ENCODE assay signal across 24 cellular contexts in the genomic region with DNA sequence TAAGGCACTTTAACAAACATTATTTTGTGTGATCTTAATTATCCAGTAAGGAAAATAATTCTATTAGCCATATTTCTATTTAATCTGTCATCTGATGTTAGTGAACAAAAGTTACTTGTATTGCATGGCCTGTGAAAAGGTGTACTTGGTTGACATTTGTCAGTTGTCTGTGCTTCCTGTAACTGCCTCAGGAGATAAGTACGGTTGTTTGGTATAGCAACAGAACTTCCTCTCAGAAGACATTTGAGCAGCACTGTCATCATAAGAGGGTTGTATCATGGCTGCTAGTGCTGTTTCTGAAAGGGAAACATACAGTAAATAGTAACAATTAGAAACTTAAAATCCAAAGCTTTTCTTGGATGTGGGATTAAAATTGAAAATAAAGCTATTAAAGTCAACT. TPM values are rescaled to one million over a fixed set of nuclear protein-coding genes. Genes with fewer than 3 reads are reported as not detected.
A peak's percentile ranks its signal among the peaks of the same experiment; 100 is the strongest.
DNase-seq lines count a peak whose midpoint lies in the region; ATAC-seq, FAIRE-seq and TF ChIP-seq lines count a peak whose summit lies in the region.
"Had no signal": no experiment of that assay in that cellular context is flagged by ENCODE, and none has a peak within 500 bp of the region (broad histone marks: within the 10 kb centered on the region; RNA-seq: fewer than 3 reads in every experiment).

No MANE protein-coding gene starts in this region.

- H3K27me3 ChIP-seq in effector memory CD4-positive, alpha-beta T cell (replicated peaks; ENCODE audit: control insufficient read depth, insufficient read depth, low read length, poor library complexity, severe bottlenecking), result no peaks in the 10 kb centered on the region
- H3K27me3 ChIP-seq: heart left ventricle, left lung had no signal

- peaks cover 17% of the 10 kb centered on the region for H3K4me1 Mint-ChIP-seq in activated CD4-positive, alpha-beta T cell treated with anti-CD3 and anti-CD28 coated beads for 36 hours
- peaks cover 27% of the 10 kb centered on the region for H3K4me1 Mint-ChIP-seq in activated T-helper 2 cell treated with anti-CD3 and anti-CD28 coated beads, Interferon-gamma antibody, Interleukin-2, Interleukin-4, amounts not matched to agents 10 μg/mL and 5 μg/mL and 100 μg/mL, durations not matched to agents 14 hours and 24 hours and 36 hours (ENCODE audit: low read depth)

- H3K27me3 Mint-ChIP-seq in activated CD4-positive, alpha-beta T cell treated with anti-CD3 and anti-CD28 coated beads for 36 hours, result no peaks in the 10 kb centered on the region
- H3K27me3 Mint-ChIP-seq in activated T-helper 2 cell treated with anti-CD3 and anti-CD28 coated beads, Interferon-gamma antibody, Interleukin-2, Interleukin-4, amounts not matched to agents 10 μg/mL and 5 μg/mL and 100 μg/mL, durations not matched to agents 14 hours and 24 hours and 36 hours (ENCODE audit: low read depth), result no peaks in the 10 kb centered on the region
- H3K27me3 Mint-ChIP-seq: dendritic cell treated with granulocyte-macrophage colony-stimulating factor and Interleukin-4, amounts not matched to agents 40 ng/mL and 50 ng/mL, for 4 days; stimulated activated naive B cell treated with anti-CD40 and anti-IgM and Interleukin-4, amounts not matched to agents 10 μg/mL and 1 μg/mL and 100 μg/mL, for 72 hours had no signal

- no peaks in the 10 kb centered on the region for H3K9me3 Mint-ChIP-seq in activated CD4-positive, alpha-beta T cell treated with anti-CD3 and anti-CD28 coated beads for 36 hours (ENCODE audit: low read depth)
- no peaks in the 10 kb centered on the region for H3K9me3 Mint-ChIP-seq in activated T-helper 2 cell treated with anti-CD3 and anti-CD28 coated beads, Interferon-gamma antibody, Interleukin-2, Interleukin-4, amounts not matched to agents 10 μg/mL and 5 μg/mL and 100 μg/mL, durations not matched to agents 14 hours and 24 hours and 36 hours
- H3K9me3 Mint-ChIP-seq: dendritic cell treated with granulocyte-macrophage colony-stimulating factor and Interleukin-4, amounts not matched to agents 40 ng/mL and 50 ng/mL, for 4 days; stimulated activated naive B cell treated with anti-CD40 and anti-IgM and Interleukin-4, amounts not matched to agents 10 μg/mL and 1 μg/mL and 100 μg/mL, for 72 hours had no signal

- POLR2A ChIA-PET in activated CD4-positive, alpha-beta T cell treated with anti-CD3 and anti-CD28 coated beads for 36 hours (lab: Charles Lee), result no interaction called here

- H3K9me3 ChIP-seq in effector memory CD4-positive, alpha-beta T cell (ENCODE audit: control insufficient read depth, low read length), result no peaks in the 10 kb centered on the region
- H3K9me3 ChIP-seq: A549, heart left ventricle, left lung, prostate gland, thoracic aorta had no signal

- peak; percentile 6 for FAIRE-seq in D721Med (lab: Jason Lieb, UNC)
- FAIRE-seq: A549, endothelial cell of umbilical vein, HepG2 had no signal

- CTCF ChIA-PET in activated CD4-positive, alpha-beta T cell treated with anti-CD3 and anti-CD28 coated beads for 36 hours (lab: Charles Lee), result interaction anchor here (1.0 to 1.1 kb wide), 2 partner anchors 14 to 23 kb away, joined by 3 to 4 read pairs; no protein-coding TSS in a partner anchor

- no peak for ATAC-seq in activated CD4-positive, alpha-beta T cell treated with anti-CD3 and anti-CD28 coated beads for 36 hours
- no peak for ATAC-seq in HG02763 (IDR thresholded peaks at IDR 0.05; ENCODE audit: unreplicated experiment)
- ATAC-seq: A549; heart left ventricle; HepG2; left lung; stimulated activated naive B cell treated with anti-CD40 and anti-IgM and Interleukin-4, amounts not matched to agents 10 μg/mL and 1 μg/mL and 100 μg/mL, for 72 hours had no signal

- no peak overlapping the region for H3K4me3 ChIP-seq in NB4 (ENCODE audit: low read depth, low read length)
- no peak overlapping the region for H3K4me3 ChIP-seq in effector memory CD4-positive, alpha-beta T cell (ENCODE audit: insufficient read depth, low read depth, low read length, poor library complexity, severe bottlenecking)
- H3K4me3 ChIP-seq: A549, heart left ventricle, left lung, prostate gland, thoracic aorta had no signal

- TF ChIP-seq POLR2A in NB4 (IDR thresholded peaks at IDR 0.05; ENCODE audit: extremely low read depth, insufficient read length), result no peak

- H3K27ac ChIP-seq in effector memory CD4-positive, alpha-beta T cell (ENCODE audit: insufficient read depth, low read length, poor library complexity, severe bottlenecking), result no peak overlapping the region
- H3K27ac ChIP-seq: A549, heart left ventricle, left lung, prostate gland, thoracic aorta had no signal

- H3K27ac Mint-ChIP-seq in activated CD4-positive, alpha-beta T cell treated with anti-CD3 and anti-CD28 coated beads for 36 hours, result peak overlapping the region; percentile 37
- no peak overlapping the region for H3K27ac Mint-ChIP-seq in activated T-helper 2 cell treated with anti-CD3 and anti-CD28 coated beads, Interferon-gamma antibody, Interleukin-2, Interleukin-4, amounts not matched to agents 10 μg/mL and 5 μg/mL and 100 μg/mL, durations not matched to agents 14 hours and 24 hours and 36 hours
- H3K27ac Mint-ChIP-seq: dendritic cell treated with granulocyte-macrophage colony-stimulating factor and Interleukin-4, amounts not matched to agents 40 ng/mL and 50 ng/mL, for 4 days had no signal

- H3K4me3 Mint-ChIP-seq in activated CD4-positive, alpha-beta T cell treated with anti-CD3 and anti-CD28 coated beads for 36 hours, result no peak overlapping the region
- H3K4me3 Mint-ChIP-seq in activated T-helper 2 cell treated with anti-CD3 and anti-CD28 coated beads, Interferon-gamma antibody, Interleukin-2, Interleukin-4, amounts not matched to agents 10 μg/mL and 5 μg/mL and 100 μg/mL, durations not matched to agents 14 hours and 24 hours and 36 hours (ENCODE audit: low read depth), result peak overlapping the region; percentile 37
- H3K4me3 Mint-ChIP-seq: dendritic cell treated with granulocyte-macrophage colony-stimulating factor and Interleukin-4, amounts not matched to agents 40 ng/mL and 50 ng/mL, for 4 days; stimulated activated naive B cell treated with anti-CD40 and anti-IgM and Interleukin-4, amounts not matched to agents 10 μg/mL and 1 μg/mL and 100 μg/mL, for 72 hours had no signal

- no peak for DNase-seq in activated CD4-positive, alpha-beta T cell treated with anti-CD3 and anti-CD28 coated beads for 36 hours
- no peak for DNase-seq in activated CD4-positive, alpha-beta T cell treated with anti-CD3 and anti-CD28 coated beads, Interleukin-2, amount 50 U/mL, for 48 hours
- DNase-seq in D721Med (ENCODE audit: insufficient read length, low spot score), result no peak
- peak; percentile 26 for DNase-seq in NB4 (ENCODE audit: low read depth)
- DNase-seq in activated T-helper 2 cell treated with anti-CD3 and anti-CD28 coated beads, Interferon-gamma antibody, Interleukin-2, Interleukin-4, amounts not matched to agents 10 μg/mL and 5 μg/mL and 100 μg/mL, durations not matched to agents 14 hours and 24 hours and 36 hours (ENCODE audit: low spot score), result no peak
- no peak for DNase-seq in effector memory CD4-positive, alpha-beta T cell
- DNase-seq in activated gamma-delta T cell treated with Interleukin-2 at 50 U/mL for 16 hours, result no peak
- DNase-seq: heart left ventricle; left lung; midbrain; NCI-H1092 treated with DMSO at 0.1 percent for 48 hours; NCI-H2081 treated with DMSO at 0.1 percent for 48 hours; NCI-H510A treated with DMSO at 0.1 percent for 48 hours; NK-92 treated with Interleukin-12 subunit alpha and Interleukin-12 subunit beta, amount 100 ng/mL, for 24 hours; stimulated activated CD4-positive, alpha-beta T cell treated with anti-CD3 and anti-CD28 coated beads, Interleukin-1b, Interleukin-23, amount 100 ng/mL, for 48 hours; stimulated activated naive B cell treated with anti-CD40 and anti-IgM and Interleukin-4, amounts not matched to agents 10 μg/mL and 1 μg/mL and 100 μg/mL, for 72 hours; SW 1271 had no signal

- intact Hi-C loops in activated CD4-positive, alpha-beta T cell treated with anti-CD3 and anti-CD28 coated beads for 36 hours (cut with DNase I, micrococcal nuclease), result no loop called here
- intact Hi-C loops in activated T-helper 2 cell treated with anti-CD3 and anti-CD28 coated beads, Interferon-gamma antibody, Interleukin-2, Interleukin-4, amounts not matched to agents 10 μg/mL and 5 μg/mL and 100 μg/mL, durations not matched to agents 14 hours and 24 hours and 36 hours (cut with micrococcal nuclease), result no loop called here

- peaks cover 15% of the 10 kb centered on the region for H3K36me3 ChIP-seq in effector memory CD4-positive, alpha-beta T cell (ENCODE audit: control insufficient read depth, insufficient read depth, low read length)
- H3K36me3 ChIP-seq: prostate gland had no signal

- H3K4me1 ChIP-seq in effector memory CD4-positive, alpha-beta T cell (ENCODE audit: control insufficient read depth, insufficient read depth, low read length, poor library complexity, severe bottlenecking), result peaks cover 9% of the 10 kb centered on the region
- H3K4me1 ChIP-seq: prostate gland had no signal

- peaks cover 9% of the 10 kb centered on the region for H3K36me3 Mint-ChIP-seq in activated CD4-positive, alpha-beta T cell treated with anti-CD3 and anti-CD28 coated beads for 36 hours (ENCODE audit: low read depth)
- peaks cover 42% of the 10 kb centered on the region for H3K36me3 Mint-ChIP-seq in activated T-helper 2 cell treated with anti-CD3 and anti-CD28 coated beads, Interferon-gamma antibody, Interleukin-2, Interleukin-4, amounts not matched to agents 10 μg/mL and 5 μg/mL and 100 μg/mL, durations not matched to agents 14 hours and 24 hours and 36 hours (ENCODE audit: low read depth)

- TF ChIP-seq CTCF in D721Med (IDR thresholded peaks at IDR 0.05; ENCODE audit: insufficient read depth, missing control alignments) (no peak), NB4 (IDR thresholded peaks at IDR 0.05; ENCODE audit: low read depth, low read length) (no peak)

RNA-seq across cellular contexts. Expression of a gene that starts 3.4 kb away (rescaled TPM):
- 1 to 10 TPM; 6.5 to 7.1 TPM for total RNA-seq in activated CD4-positive, alpha-beta T cell treated with anti-CD3 and anti-CD28 coated beads for 36 hours
- total RNA-seq in activated T-helper 2 cell treated with anti-CD3 and anti-CD28 coated beads, Interferon-gamma antibody, Interleukin-2, Interleukin-4, amounts not matched to agents 10 μg/mL and 5 μg/mL and 100 μg/mL, durations not matched to agents 14 hours and 24 hours and 36 hours, result 11.8 and 11.9 TPM in 2 replicates

RNA-seq across cellular contexts. Expression of a gene that starts 3.8 kb away (rescaled TPM):
- 10 to 100 TPM; 11.6 to 15.3 TPM for total RNA-seq in activated CD4-positive, alpha-beta T cell treated with anti-CD3 and anti-CD28 coated beads for 36 hours
- 14.1 and 23.4 TPM in 2 replicates for total RNA-seq in activated T-helper 2 cell treated with anti-CD3 and anti-CD28 coated beads, Interferon-gamma antibody, Interleukin-2, Interleukin-4, amounts not matched to agents 10 μg/mL and 5 μg/mL and 100 μg/mL, durations not matched to agents 14 hours and 24 hours and 36 hours

RNA-seq across cellular contexts. Expression of a gene that starts 55.9 kb away (rescaled TPM):
- under 1 TPM; 0.11 to 0.14 TPM for total RNA-seq in activated CD4-positive, alpha-beta T cell treated with anti-CD3 and anti-CD28 coated beads for 36 hours
- 0.09 TPM in 1 of 2 replicates, not detected in the other for total RNA-seq in activated T-helper 2 cell treated with anti-CD3 and anti-CD28 coated beads, Interferon-gamma antibody, Interleukin-2, Interleukin-4, amounts not matched to agents 10 μg/mL and 5 μg/mL and 100 μg/mL, durations not matched to agents 14 hours and 24 hours and 36 hours
